1 cellular context compared by ENCODE assay signal in the genomic region with DNA sequence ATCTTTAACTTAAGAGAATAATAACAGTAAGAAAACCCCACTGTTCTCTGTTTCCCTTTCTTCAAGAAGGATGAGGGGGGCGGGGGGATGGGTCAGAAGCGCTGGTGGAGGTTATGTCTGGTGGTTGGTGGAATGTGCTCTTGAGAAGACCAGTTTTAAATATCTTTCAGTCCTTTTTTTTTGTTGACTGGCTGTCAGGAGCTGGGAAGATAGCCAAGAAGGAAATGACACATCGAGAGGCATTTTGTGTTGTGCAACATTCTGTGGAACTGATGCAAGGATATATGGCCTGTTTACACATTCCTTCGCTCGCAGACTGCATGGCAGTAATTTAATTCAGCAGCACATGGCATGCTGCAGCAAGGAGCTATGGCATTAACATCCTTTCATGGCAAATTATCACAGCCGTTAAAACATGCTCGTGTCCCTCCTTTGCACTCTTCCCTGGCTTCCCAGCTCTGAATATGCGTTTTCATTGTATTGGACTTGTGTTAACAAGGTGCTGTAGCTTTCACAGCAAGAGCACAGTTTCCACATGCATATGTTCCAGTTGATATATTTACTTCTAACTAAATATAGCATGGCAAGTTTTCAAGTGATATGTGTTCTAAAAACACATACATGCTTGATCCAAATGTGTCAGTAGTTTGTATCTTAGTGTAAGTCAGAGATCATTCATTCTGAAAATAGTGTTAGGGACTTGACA.
A peak's percentile ranks its signal among the peaks of the same experiment; 100 is the strongest.
TF ChIP-seq lines count a peak whose summit lies in the region.

No MANE protein-coding gene starts in this region.

TF ChIP-seq in K562, 482 proteins besides CTCF, POLR2A, EP300 and RAD21 (continued from another document and continues in another):
- TF ChIP-seq, protein P1, sequence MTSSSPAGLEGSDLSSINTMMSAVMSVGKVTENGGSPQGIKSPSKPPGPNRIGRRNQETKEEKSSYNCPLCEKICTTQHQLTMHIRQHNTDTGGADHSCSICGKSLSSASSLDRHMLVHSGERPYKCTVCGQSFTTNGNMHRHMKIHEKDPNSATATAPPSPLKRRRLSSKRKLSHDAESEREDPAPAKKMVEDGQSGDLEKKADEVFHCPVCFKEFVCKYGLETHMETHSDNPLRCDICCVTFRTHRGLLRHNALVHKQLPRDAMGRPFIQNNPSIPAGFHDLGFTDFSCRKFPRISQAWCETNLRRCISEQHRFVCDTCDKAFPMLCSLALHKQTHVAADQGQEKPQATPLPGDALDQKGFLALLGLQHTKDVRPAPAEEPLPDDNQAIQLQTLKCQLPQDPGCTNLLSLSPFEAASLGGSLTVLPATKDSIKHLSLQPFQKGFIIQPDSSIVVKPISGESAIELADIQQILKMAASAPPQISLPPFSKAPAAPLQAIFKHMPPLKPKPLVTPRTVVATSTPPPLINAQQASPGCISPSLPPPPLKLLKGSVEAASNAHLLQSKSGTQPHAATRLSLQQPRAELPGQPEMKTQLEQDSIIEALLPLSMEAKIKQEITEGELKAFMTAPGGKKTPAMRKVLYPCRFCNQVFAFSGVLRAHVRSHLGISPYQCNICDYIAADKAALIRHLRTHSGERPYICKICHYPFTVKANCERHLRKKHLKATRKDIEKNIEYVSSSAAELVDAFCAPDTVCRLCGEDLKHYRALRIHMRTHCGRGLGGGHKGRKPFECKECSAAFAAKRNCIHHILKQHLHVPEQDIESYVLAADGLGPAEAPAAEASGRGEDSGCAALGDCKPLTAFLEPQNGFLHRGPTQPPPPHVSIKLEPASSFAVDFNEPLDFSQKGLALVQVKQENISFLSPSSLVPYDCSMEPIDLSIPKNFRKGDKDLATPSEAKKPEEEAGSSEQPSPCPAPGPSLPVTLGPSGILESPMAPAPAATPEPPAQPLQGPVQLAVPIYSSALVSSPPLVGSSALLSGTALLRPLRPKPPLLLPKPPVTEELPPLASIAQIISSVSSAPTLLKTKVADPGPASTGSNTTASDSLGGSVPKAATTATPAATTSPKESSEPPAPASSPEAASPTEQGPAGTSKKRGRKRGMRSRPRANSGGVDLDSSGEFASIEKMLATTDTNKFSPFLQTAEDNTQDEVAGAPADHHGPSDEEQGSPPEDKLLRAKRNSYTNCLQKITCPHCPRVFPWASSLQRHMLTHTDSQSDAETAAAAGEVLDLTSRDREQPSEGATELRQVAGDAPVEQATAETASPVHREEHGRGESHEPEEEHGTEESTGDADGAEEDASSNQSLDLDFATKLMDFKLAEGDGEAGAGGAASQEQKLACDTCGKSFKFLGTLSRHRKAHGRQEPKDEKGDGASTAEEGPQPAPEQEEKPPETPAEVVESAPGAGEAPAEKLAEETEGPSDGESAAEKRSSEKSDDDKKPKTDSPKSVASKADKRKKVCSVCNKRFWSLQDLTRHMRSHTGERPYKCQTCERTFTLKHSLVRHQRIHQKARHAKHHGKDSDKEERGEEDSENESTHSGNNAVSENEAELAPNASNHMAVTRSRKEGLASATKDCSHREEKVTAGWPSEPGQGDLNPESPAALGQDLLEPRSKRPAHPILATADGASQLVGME (CRISPR knock-in tag; IDR thresholded peaks at IDR 0.05), result no peak
- TF ChIP-seq, protein P2, sequence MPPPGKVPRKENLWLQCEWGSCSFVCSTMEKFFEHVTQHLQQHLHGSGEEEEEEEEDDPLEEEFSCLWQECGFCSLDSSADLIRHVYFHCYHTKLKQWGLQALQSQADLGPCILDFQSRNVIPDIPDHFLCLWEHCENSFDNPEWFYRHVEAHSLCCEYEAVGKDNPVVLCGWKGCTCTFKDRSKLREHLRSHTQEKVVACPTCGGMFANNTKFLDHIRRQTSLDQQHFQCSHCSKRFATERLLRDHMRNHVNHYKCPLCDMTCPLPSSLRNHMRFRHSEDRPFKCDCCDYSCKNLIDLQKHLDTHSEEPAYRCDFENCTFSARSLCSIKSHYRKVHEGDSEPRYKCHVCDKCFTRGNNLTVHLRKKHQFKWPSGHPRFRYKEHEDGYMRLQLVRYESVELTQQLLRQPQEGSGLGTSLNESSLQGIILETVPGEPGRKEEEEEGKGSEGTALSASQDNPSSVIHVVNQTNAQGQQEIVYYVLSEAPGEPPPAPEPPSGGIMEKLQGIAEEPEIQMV (tag; conservative IDR thresholded peaks at IDR 0.05; ENCODE audit: low read depth), result no peak
- TF ChIP-seq CREBBP (IDR thresholded peaks at IDR 0.05; ENCODE audit: low read depth, low read length) (no peak), NFYB (IDR thresholded peaks at IDR 0.05; ENCODE audit: extremely low read depth, insufficient read length) (no peak), BCOR (IDR thresholded peaks at IDR 0.05) (no peak), ZNF324 (CRISPR knock-in tag; IDR thresholded peaks at IDR 0.05) (no peak), ILF3 (IDR thresholded peaks at IDR 0.05; ENCODE audit: borderline replicate concordance) (no peak), KAT2B (IDR thresholded peaks at IDR 0.05; ENCODE audit: low read depth, low read length) (no peak), IRF2 (CRISPR knock-in tag; IDR thresholded peaks at IDR 0.05) (no peak), HDAC8 (tag; IDR thresholded peaks at IDR 0.05) (0 out of 2 replicates have a peak, but pooled peaks have one; percentile 35), MTA3 (IDR thresholded peaks at IDR 0.05; ENCODE audit: borderline replicate concordance) (peak; percentile 85), SMARCC2 (IDR thresholded peaks at IDR 0.05; ENCODE audit: low read depth) (peak; percentile 99), BCL6 (CRISPR knock-in tag; IDR thresholded peaks at IDR 0.05) (no peak), SAFB (IDR thresholded peaks at IDR 0.05; ENCODE audit: borderline replicate concordance, low read depth, low read length) (no peak), CAMTA2 (CRISPR knock-in tag; conservative IDR thresholded peaks at IDR 0.05) (0 out of 2 replicates have a peak, but pooled peaks have one; percentile 66), CCNT2 (IDR thresholded peaks at IDR 0.05; ENCODE audit: borderline replicate concordance, extremely low read depth, insufficient read length, low read depth, low read length) (peak; percentile 89)
- TF ChIP-seq, protein P3, sequence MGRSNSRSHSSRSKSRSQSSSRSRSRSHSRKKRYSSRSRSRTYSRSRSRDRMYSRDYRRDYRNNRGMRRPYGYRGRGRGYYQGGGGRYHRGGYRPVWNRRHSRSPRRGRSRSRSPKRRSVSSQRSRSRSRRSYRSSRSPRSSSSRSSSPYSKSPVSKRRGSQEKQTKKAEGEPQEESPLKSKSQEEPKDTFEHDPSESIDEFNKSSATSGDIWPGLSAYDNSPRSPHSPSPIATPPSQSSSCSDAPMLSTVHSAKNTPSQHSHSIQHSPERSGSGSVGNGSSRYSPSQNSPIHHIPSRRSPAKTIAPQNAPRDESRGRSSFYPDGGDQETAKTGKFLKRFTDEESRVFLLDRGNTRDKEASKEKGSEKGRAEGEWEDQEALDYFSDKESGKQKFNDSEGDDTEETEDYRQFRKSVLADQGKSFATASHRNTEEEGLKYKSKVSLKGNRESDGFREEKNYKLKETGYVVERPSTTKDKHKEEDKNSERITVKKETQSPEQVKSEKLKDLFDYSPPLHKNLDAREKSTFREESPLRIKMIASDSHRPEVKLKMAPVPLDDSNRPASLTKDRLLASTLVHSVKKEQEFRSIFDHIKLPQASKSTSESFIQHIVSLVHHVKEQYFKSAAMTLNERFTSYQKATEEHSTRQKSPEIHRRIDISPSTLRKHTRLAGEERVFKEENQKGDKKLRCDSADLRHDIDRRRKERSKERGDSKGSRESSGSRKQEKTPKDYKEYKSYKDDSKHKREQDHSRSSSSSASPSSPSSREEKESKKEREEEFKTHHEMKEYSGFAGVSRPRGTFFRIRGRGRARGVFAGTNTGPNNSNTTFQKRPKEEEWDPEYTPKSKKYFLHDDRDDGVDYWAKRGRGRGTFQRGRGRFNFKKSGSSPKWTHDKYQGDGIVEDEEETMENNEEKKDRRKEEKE (IDR thresholded peaks at IDR 0.05; ENCODE audit: borderline replicate concordance in 1 of 2, control insufficient read depth in 1 of 2, low read depth in 2 of 2, low read length in 1 of 2), result 0 out of 4 replicates have a peak, but pooled peaks of 1 of the 2 experiments have one; percentile 36
- TF ChIP-seq, protein P4, sequence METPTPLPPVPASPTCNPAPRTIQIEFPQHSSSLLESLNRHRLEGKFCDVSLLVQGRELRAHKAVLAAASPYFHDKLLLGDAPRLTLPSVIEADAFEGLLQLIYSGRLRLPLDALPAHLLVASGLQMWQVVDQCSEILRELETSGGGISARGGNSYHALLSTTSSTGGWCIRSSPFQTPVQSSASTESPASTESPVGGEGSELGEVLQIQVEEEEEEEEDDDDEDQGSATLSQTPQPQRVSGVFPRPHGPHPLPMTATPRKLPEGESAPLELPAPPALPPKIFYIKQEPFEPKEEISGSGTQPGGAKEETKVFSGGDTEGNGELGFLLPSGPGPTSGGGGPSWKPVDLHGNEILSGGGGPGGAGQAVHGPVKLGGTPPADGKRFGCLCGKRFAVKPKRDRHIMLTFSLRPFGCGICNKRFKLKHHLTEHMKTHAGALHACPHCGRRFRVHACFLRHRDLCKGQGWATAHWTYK (CRISPR knock-in tag; IDR thresholded peaks at IDR 0.05), result peak; percentile 90
- TF ChIP-seq, protein P5, sequence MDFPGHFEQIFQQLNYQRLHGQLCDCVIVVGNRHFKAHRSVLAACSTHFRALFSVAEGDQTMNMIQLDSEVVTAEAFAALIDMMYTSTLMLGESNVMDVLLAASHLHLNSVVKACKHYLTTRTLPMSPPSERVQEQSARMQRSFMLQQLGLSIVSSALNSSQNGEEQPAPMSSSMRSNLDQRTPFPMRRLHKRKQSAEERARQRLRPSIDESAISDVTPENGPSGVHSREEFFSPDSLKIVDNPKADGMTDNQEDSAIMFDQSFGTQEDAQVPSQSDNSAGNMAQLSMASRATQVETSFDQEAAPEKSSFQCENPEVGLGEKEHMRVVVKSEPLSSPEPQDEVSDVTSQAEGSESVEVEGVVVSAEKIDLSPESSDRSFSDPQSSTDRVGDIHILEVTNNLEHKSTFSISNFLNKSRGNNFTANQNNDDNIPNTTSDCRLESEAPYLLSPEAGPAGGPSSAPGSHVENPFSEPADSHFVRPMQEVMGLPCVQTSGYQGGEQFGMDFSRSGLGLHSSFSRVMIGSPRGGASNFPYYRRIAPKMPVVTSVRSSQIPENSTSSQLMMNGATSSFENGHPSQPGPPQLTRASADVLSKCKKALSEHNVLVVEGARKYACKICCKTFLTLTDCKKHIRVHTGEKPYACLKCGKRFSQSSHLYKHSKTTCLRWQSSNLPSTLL (IDR thresholded peaks at IDR 0.05), result no peak
- TF ChIP-seq, protein P6, sequence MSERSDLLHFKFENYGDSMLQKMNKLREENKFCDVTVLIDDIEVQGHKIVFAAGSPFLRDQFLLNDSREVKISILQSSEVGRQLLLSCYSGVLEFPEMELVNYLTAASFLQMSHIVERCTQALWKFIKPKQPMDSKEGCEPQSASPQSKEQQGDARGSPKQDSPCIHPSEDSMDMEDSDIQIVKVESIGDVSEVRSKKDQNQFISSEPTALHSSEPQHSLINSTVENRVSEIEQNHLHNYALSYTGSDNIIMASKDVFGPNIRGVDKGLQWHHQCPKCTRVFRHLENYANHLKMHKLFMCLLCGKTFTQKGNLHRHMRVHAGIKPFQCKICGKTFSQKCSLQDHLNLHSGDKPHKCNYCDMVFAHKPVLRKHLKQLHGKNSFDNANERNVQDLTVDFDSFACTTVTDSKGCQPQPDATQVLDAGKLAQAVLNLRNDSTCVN (CRISPR knock-in tag; IDR thresholded peaks at IDR 0.05), result no peak
- TF ChIP-seq, protein P7, sequence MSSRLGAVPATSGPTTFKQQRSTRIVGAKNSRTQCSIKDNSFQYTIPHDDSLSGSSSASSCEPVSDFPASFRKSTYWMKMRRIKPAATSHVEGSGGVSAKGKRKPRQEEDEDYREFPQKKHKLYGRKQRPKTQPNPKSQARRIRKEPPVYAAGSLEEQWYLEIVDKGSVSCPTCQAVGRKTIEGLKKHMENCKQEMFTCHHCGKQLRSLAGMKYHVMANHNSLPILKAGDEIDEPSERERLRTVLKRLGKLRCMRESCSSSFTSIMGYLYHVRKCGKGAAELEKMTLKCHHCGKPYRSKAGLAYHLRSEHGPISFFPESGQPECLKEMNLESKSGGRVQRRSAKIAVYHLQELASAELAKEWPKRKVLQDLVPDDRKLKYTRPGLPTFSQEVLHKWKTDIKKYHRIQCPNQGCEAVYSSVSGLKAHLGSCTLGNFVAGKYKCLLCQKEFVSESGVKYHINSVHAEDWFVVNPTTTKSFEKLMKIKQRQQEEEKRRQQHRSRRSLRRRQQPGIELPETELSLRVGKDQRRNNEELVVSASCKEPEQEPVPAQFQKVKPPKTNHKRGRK (tag; IDR thresholded peaks at IDR 0.05), result no peak
